Comparison of ENCODE assay signal across 39 cellular contexts in genomic region chr12:75065482-75065881, GRCh38.
"Had no signal": no experiment of that assay in that cellular context is flagged by ENCODE, and none has a peak within 500 bp of the region (broad histone marks: within the 10 kb centered on the region; RNA-seq: fewer than 3 reads in every experiment).

No MANE protein-coding gene starts in this region.

- FAIRE-seq: bronchial epithelial cell had no signal

- H3K4me3 ChIP-seq: adrenal gland, ascending aorta, body of pancreas, breast epithelium, cardiac muscle cell had no signal

- H3K4me3 Mint-ChIP-seq: activated naive CD4-positive, alpha-beta T cell treated with anti-CD3 and anti-CD28 coated beads for 36 hours; activated naive CD4-positive, alpha-beta T cell treated with anti-CD3 and anti-CD28 coated beads, Interleukin-2, amount 10 ng/mL, durations not matched to agents 7 days and 5 days; activated naive CD4-positive, alpha-beta T cell treated with anti-CD3 and anti-CD28 coated beads, Interleukin-2, amount 50 U/mL, for 24 hours; activated naive CD8-positive, alpha-beta T cell; activated naive CD8-positive, alpha-beta T cell treated with anti-CD3 and anti-CD28 coated beads for 36 hours; activated naive CD8-positive, alpha-beta T cell treated with anti-CD3 and anti-CD28 coated beads, Interleukin-2, amount 10 ng/mL, durations not matched to agents 7 days and 5 days; activated naive CD8-positive, alpha-beta T cell treated with anti-CD3 and anti-CD28 coated beads, Interleukin-2, amount 50 U/mL, for 24 hours; activated T-cell treated with anti-CD3 and anti-CD28 coated beads, Interleukin-2, amount 50 U/mL, for 24 hours; activated T-cell treated with anti-CD3 and anti-CD28 coated beads, Interleukin-2, amount 50 U/mL, for 4 hours; activated T-cell treated with anti-CD3 and anti-CD28 coated beads, Interleukin-2, amount 50 U/mL, for 72 hours; activated T-helper 1 cell treated with anti-CD3 and anti-CD28 coated beads, Interleukin-12 subunit alpha, Interleukin-12 subunit beta, Interleukin-2, Interleukin-4 antibody, amounts not matched to agents 30 ng/mL and 10 ng/mL and 1 ng/mL, durations not matched to agents 14 hours and 24 hours and 36 hours; activated T-helper 17 cell treated with anti-CD3 and anti-CD28 coated beads, Interleukin-2, amount 50 U/mL, for 72 hours; brain; central memory CD8-positive, alpha-beta T cell had no signal

- H3K27ac ChIP-seq: adrenal gland, ascending aorta, body of pancreas, brain microvascular endothelial cell, breast epithelium, cardiac muscle cell had no signal

- H3K27me3 ChIP-seq: adrenal gland, ascending aorta, body of pancreas, brain microvascular endothelial cell, breast epithelium, cardiac muscle cell had no signal

- H3K9me3 Mint-ChIP-seq: activated naive CD4-positive, alpha-beta T cell treated with anti-CD3 and anti-CD28 coated beads for 36 hours; activated naive CD4-positive, alpha-beta T cell treated with anti-CD3 and anti-CD28 coated beads, Interleukin-2, amount 50 U/mL, for 72 hours; activated naive CD8-positive, alpha-beta T cell treated with anti-CD3 and anti-CD28 coated beads for 36 hours; activated T-cell treated with anti-CD3 and anti-CD28 coated beads, Interleukin-2, amount 50 U/mL, for 24 hours; activated T-cell treated with anti-CD3 and anti-CD28 coated beads, Interleukin-2, amount 50 U/mL, for 4 hours; activated T-cell treated with anti-CD3 and anti-CD28 coated beads, Interleukin-2, amount 50 U/mL, for 72 hours; activated T-helper 1 cell treated with anti-CD3 and anti-CD28 coated beads, Interleukin-12 subunit alpha, Interleukin-12 subunit beta, Interleukin-2, Interleukin-4 antibody, amounts not matched to agents 30 ng/mL and 10 ng/mL and 1 ng/mL, durations not matched to agents 14 hours and 24 hours and 36 hours; activated T-helper 17 cell treated with anti-CD3 and anti-CD28 coated beads, Interleukin-2, amount 50 U/mL, for 72 hours; activated T-helper 2 cell treated with anti-CD3 and anti-CD28 coated beads, Interferon-gamma antibody, Interleukin-2, Interleukin-4, amounts not matched to agents 10 μg/mL and 5 μg/mL and 100 μg/mL, durations not matched to agents 14 hours and 24 hours and 36 hours; brain had no signal

- ATAC-seq: activated naive CD4-positive, alpha-beta T cell treated with anti-CD3 and anti-CD28 coated beads, Interleukin-2, amount 50 U/mL, for 72 hours; activated naive CD8-positive, alpha-beta T cell treated with anti-CD3 and anti-CD28 coated beads, Interleukin-2, amount 50 U/mL, for 24 hours; activated T-cell treated with anti-CD3 and anti-CD28 coated beads, Interleukin-2, amount 50 U/mL, for 4 hours; activated T-cell treated with anti-CD3 and anti-CD28 coated beads, Interleukin-2, amount 50 U/mL, for 72 hours; activated T-helper 17 cell treated with anti-CD3 and anti-CD28 coated beads, Interleukin-2, amount 50 U/mL, for 72 hours; body of pancreas had no signal

- H3K27me3 Mint-ChIP-seq: activated naive CD4-positive, alpha-beta T cell treated with anti-CD3 and anti-CD28 coated beads, Interleukin-2, amount 10 ng/mL, durations not matched to agents 7 days and 5 days; activated naive CD4-positive, alpha-beta T cell treated with anti-CD3 and anti-CD28 coated beads, Interleukin-2, amount 50 U/mL, for 24 hours; activated naive CD8-positive, alpha-beta T cell; activated naive CD8-positive, alpha-beta T cell treated with anti-CD3 and anti-CD28 coated beads for 36 hours; activated naive CD8-positive, alpha-beta T cell treated with anti-CD3 and anti-CD28 coated beads, Interleukin-2, amount 10 ng/mL, durations not matched to agents 7 days and 5 days; activated T-cell treated with anti-CD3 and anti-CD28 coated beads, Interleukin-2, amount 50 U/mL, for 24 hours; brain; central memory CD8-positive, alpha-beta T cell had no signal

- H3K4me1 ChIP-seq: adrenal gland, ascending aorta, body of pancreas, breast epithelium had no signal

- H3K36me3 ChIP-seq: adrenal gland, ascending aorta, brain microvascular endothelial cell, breast epithelium, cardiac muscle cell had no signal

- DNase-seq: activated effector memory CD4-positive, alpha-beta T cell treated with anti-CD3 and anti-CD28 coated beads, Interleukin-2, amount 50 U/mL, for 16 hours; activated effector memory CD4-positive, alpha-beta T cell treated with Interleukin-2 at 50 U/mL for 16 hours; activated gamma-delta T cell; activated gamma-delta T cell treated with Interleukin-2 at 50 U/mL for 16 hours; activated naive CD4-positive, alpha-beta T cell; activated naive CD4-positive, alpha-beta T cell treated with anti-CD3 and anti-CD28 coated beads for 36 hours; activated naive CD4-positive, alpha-beta T cell treated with anti-CD3 and anti-CD28 coated beads, Interleukin-2, amount 10 ng/mL, durations not matched to agents 7 days and 5 days; activated naive CD4-positive, alpha-beta T cell treated with anti-CD3 and anti-CD28 coated beads, Interleukin-2, amount 50 U/mL, for 16 hours; activated naive CD4-positive, alpha-beta T cell treated with Interleukin-2 at 50 U/mL for 16 hours; activated naive CD8-positive, alpha-beta T cell treated with anti-CD3 and anti-CD28 coated beads for 36 hours; activated naive CD8-positive, alpha-beta T cell treated with anti-CD3 and anti-CD28 coated beads, Interleukin-2, amount 10 ng/mL, durations not matched to agents 7 days and 5 days; activated naive CD8-positive, alpha-beta T cell treated with anti-CD3 and anti-CD28 coated beads, Interleukin-2, amount 50 U/mL, for 24 hours; activated T-cell treated with anti-CD3 and anti-CD28 coated beads, Interleukin-2, amount 50 U/mL, for 1 hour; activated T-cell treated with anti-CD3 and anti-CD28 coated beads, Interleukin-2, amount 50 U/mL, for 24 hours; activated T-cell treated with anti-CD3 and anti-CD28 coated beads, Interleukin-2, amount 50 U/mL, for 4 hours; activated T-cell treated with anti-CD3 and anti-CD28 coated beads, Interleukin-2, amount 50 U/mL, for 48 hours; activated T-cell treated with anti-CD3 and anti-CD28 coated beads, Interleukin-2, amount 50 U/mL, for 72 hours; adrenal gland; amniotic stem cell; amygdala; anterior cingulate cortex; aorta; body of pancreas; brain microvascular endothelial cell; caudate nucleus; central memory CD4-positive, alpha-beta T cell; cerebellar nuclear complex had no signal

- H3K9me3 ChIP-seq: adrenal gland, ascending aorta, body of pancreas, breast epithelium had no signal

- H3K4me1 Mint-ChIP-seq: activated naive CD4-positive, alpha-beta T cell treated with anti-CD3 and anti-CD28 coated beads, Interleukin-2, amount 10 ng/mL, durations not matched to agents 7 days and 5 days; activated naive CD4-positive, alpha-beta T cell treated with anti-CD3 and anti-CD28 coated beads, Interleukin-2, amount 50 U/mL, for 24 hours; activated naive CD8-positive, alpha-beta T cell treated with anti-CD3 and anti-CD28 coated beads for 36 hours; activated naive CD8-positive, alpha-beta T cell treated with anti-CD3 and anti-CD28 coated beads, Interleukin-2, amount 10 ng/mL, durations not matched to agents 7 days and 5 days; activated naive CD8-positive, alpha-beta T cell treated with anti-CD3 and anti-CD28 coated beads, Interleukin-2, amount 50 U/mL, for 24 hours; activated T-helper 17 cell treated with anti-CD3 and anti-CD28 coated beads, Interleukin-2, amount 50 U/mL, for 72 hours; brain; central memory CD8-positive, alpha-beta T cell had no signal

- H3K36me3 Mint-ChIP-seq: activated naive CD4-positive, alpha-beta T cell treated with anti-CD3 and anti-CD28 coated beads, Interleukin-2, amount 10 ng/mL, durations not matched to agents 7 days and 5 days; activated naive CD4-positive, alpha-beta T cell treated with anti-CD3 and anti-CD28 coated beads, Interleukin-2, amount 50 U/mL, for 24 hours; activated naive CD4-positive, alpha-beta T cell treated with anti-CD3 and anti-CD28 coated beads, Interleukin-2, amount 50 U/mL, for 72 hours; activated naive CD8-positive, alpha-beta T cell; activated naive CD8-positive, alpha-beta T cell treated with anti-CD3 and anti-CD28 coated beads for 36 hours; activated naive CD8-positive, alpha-beta T cell treated with anti-CD3 and anti-CD28 coated beads, Interleukin-2, amount 10 ng/mL, durations not matched to agents 7 days and 5 days; brain had no signal

- H3K27ac Mint-ChIP-seq: activated naive CD4-positive, alpha-beta T cell treated with anti-CD3 and anti-CD28 coated beads for 36 hours; activated naive CD4-positive, alpha-beta T cell treated with anti-CD3 and anti-CD28 coated beads, Interleukin-2, amount 10 ng/mL, durations not matched to agents 7 days and 5 days; activated naive CD4-positive, alpha-beta T cell treated with anti-CD3 and anti-CD28 coated beads, Interleukin-2, amount 50 U/mL, for 24 hours; activated naive CD4-positive, alpha-beta T cell treated with anti-CD3 and anti-CD28 coated beads, Interleukin-2, amount 50 U/mL, for 72 hours; activated naive CD8-positive, alpha-beta T cell; activated naive CD8-positive, alpha-beta T cell treated with anti-CD3 and anti-CD28 coated beads for 36 hours; activated naive CD8-positive, alpha-beta T cell treated with anti-CD3 and anti-CD28 coated beads, Interleukin-2, amount 10 ng/mL, durations not matched to agents 7 days and 5 days; activated naive CD8-positive, alpha-beta T cell treated with anti-CD3 and anti-CD28 coated beads, Interleukin-2, amount 50 U/mL, for 24 hours; activated T-cell treated with anti-CD3 and anti-CD28 coated beads, Interleukin-2, amount 50 U/mL, for 24 hours; activated T-cell treated with anti-CD3 and anti-CD28 coated beads, Interleukin-2, amount 50 U/mL, for 72 hours; activated T-helper 1 cell treated with anti-CD3 and anti-CD28 coated beads, Interleukin-12 subunit alpha, Interleukin-12 subunit beta, Interleukin-2, Interleukin-4 antibody, amounts not matched to agents 30 ng/mL and 10 ng/mL and 1 ng/mL, durations not matched to agents 14 hours and 24 hours and 36 hours; activated T-helper 17 cell treated with anti-CD3 and anti-CD28 coated beads, Interleukin-2, amount 50 U/mL, for 72 hours; activated T-helper 2 cell treated with anti-CD3 and anti-CD28 coated beads, Interferon-gamma antibody, Interleukin-2, Interleukin-4, amounts not matched to agents 10 μg/mL and 5 μg/mL and 100 μg/mL, durations not matched to agents 14 hours and 24 hours and 36 hours; brain had no signal
